8 cellular contexts compared by ENCODE assay signal in genomic region chr10:3785849-3786290, GRCh38. TPM values are rescaled to one million over a fixed set of nuclear protein-coding genes. Genes with fewer than 3 reads are reported as not detected.
A peak's percentile ranks its signal among the peaks of the same experiment; 100 is the strongest.
DNase-seq lines count a peak whose midpoint lies in the region; ATAC-seq and TF ChIP-seq lines count a peak whose summit lies in the region.

No MANE protein-coding gene starts in this region.

- peak overlapping the region; percentile 40 for H2AFZ ChIP-seq in IMR-90 (replicated peaks; ENCODE audit: low read length, poor library complexity)

- no peaks in the 10 kb centered on the region for H3K27me3 Mint-ChIP-seq in activated CD8-positive, alpha-beta T cell treated with anti-CD3 and anti-CD28 coated beads, Interleukin-2, amount 10 ng/mL, durations not matched to agents 7 days and 5 days (ENCODE audit: low read depth)
- peaks cover 2% of the 10 kb centered on the region for H3K27me3 Mint-ChIP-seq in neural crest cell (ENCODE audit: low read depth)

- peak; percentile 92 for TF ChIP-seq POLR2A in IMR-90 (IDR thresholded peaks at IDR 0.05; ENCODE audit: low read depth, low read length)

- H3K9me3 ChIP-seq in IMR-90 (ENCODE audit: control insufficient read depth, insufficient read depth, low read length), result peaks cover 3% of the 10 kb centered on the region

- peak overlapping the region; percentile 79 to 88 for H4K8ac ChIP-seq in IMR-90 (ENCODE audit: low read depth in 2 of 2, low read length in 2 of 2)

- H3K4me1 ChIP-seq in IMR-90 (ENCODE audit: control insufficient read depth, insufficient read depth, low read length), result peaks cover 12% of the 10 kb centered on the region

- peak overlapping the region; percentile 95 for H4K5ac ChIP-seq in IMR-90 (ENCODE audit: low read depth, low read length)

- in situ Hi-C loops in IMR-90 (cut with MboI; ENCODE audit: low sequenced_read_pairs), result loop anchor here (10.0 kb wide), 1 partner anchor 989 kb away; no protein-coding TSS in a partner anchor

- peak overlapping the region; percentile 99 for H3K18ac ChIP-seq in IMR-90 (ENCODE audit: low read depth, low read length)

- H2BK15ac ChIP-seq in IMR-90 (ENCODE audit: low read depth, low read length), result peak overlapping the region; percentile 18; the same call in 1 of the 3 replicates

- H3K4me3 ChIP-seq in IMR-90 (ENCODE audit: insufficient read depth, low read depth, low read length) (peak overlapping the region; percentile 58), fibroblast of mammary gland (ENCODE audit: control insufficient read depth, low read depth, low read length) (peak overlapping the region; percentile 38)

- POLR2A ChIA-PET in IMR-90 (lab: Charles Lee; ENCODE audit: unreplicated experiment), result interaction anchor here (0.6 to 2.3 kb wide), 16 partner anchors 10 to 588 kb away, joined by 3 to 11 read pairs (median 4); no protein-coding TSS in a partner anchor
- POLR2A ChIA-PET in activated CD8-positive, alpha-beta T cell treated with anti-CD3 and anti-CD28 coated beads, Interleukin-2, amount 10 ng/mL, durations not matched to agents 7 days and 5 days (lab: Charles Lee), result interaction anchor here (0.5 to 6.8 kb wide), 56 partner anchors 9 to 1506 kb away, joined by 3 to 658 read pairs (median 6); no protein-coding TSS in a partner anchor

- peak overlapping the region; percentile 96 for H3K9ac ChIP-seq in IMR-90 (ENCODE audit: low read depth, low read length)

- TF ChIP-seq CTCF in IMR-90 (conservative IDR thresholded peaks at IDR 0.05; ENCODE audit: low read depth, low read length), result no peak
- no peak for TF ChIP-seq CTCF in fibroblast of mammary gland (conservative IDR thresholded peaks at IDR 0.05; ENCODE audit: control insufficient read depth, insufficient read depth, low read depth, low read length)
- no peak for TF ChIP-seq CTCF in neural crest cell (conservative IDR thresholded peaks at IDR 0.05)

- H3K9me1 ChIP-seq in IMR-90 (ENCODE audit: insufficient read depth, low read length), result peaks cover 6% of the 10 kb centered on the region

- H3K36me3 Mint-ChIP-seq in activated CD8-positive, alpha-beta T cell treated with anti-CD3 and anti-CD28 coated beads, Interleukin-2, amount 10 ng/mL, durations not matched to agents 7 days and 5 days (ENCODE audit: low read depth), result peaks cover 45% of the 10 kb centered on the region
- H3K36me3 Mint-ChIP-seq in neural crest cell (ENCODE audit: low read depth), result peaks cover 13% of the 10 kb centered on the region

- no peaks in the 10 kb centered on the region for H3K27me3 ChIP-seq in IMR-90 (ENCODE audit: control insufficient read depth, insufficient read depth, low read length)

- H3K4ac ChIP-seq in IMR-90 (ENCODE audit: low read depth, low read length), result peak overlapping the region; percentile 98

- peaks cover 3 to 11% of the 10 kb centered on the region in 2 experiments; a peak in 3 of 4 replicates for H3K79me1 ChIP-seq in IMR-90 (ENCODE audit: low read depth in 1 of 2, low read length in 2 of 2)

- H3K9me3 Mint-ChIP-seq in activated CD8-positive, alpha-beta T cell treated with anti-CD3 and anti-CD28 coated beads, Interleukin-2, amount 10 ng/mL, durations not matched to agents 7 days and 5 days (ENCODE audit: insufficient read depth), result peaks cover 6% of the 10 kb centered on the region
- H3K9me3 Mint-ChIP-seq in neural crest cell, result peaks cover 7% of the 10 kb centered on the region

- peak overlapping the region; percentile 96 for H2AK9ac ChIP-seq in IMR-90 (replicated peaks; ENCODE audit: low read depth, low read length, poor library complexity)

- peak; percentile 28; the same call in 1 of the 2 replicates for TF ChIP-seq RAD21 in IMR-90 (IDR thresholded peaks at IDR 0.05; ENCODE audit: low read length)

- H3K27ac Mint-ChIP-seq in activated CD8-positive, alpha-beta T cell treated with anti-CD3 and anti-CD28 coated beads, Interleukin-2, amount 10 ng/mL, durations not matched to agents 7 days and 5 days, result peak overlapping the region; percentile 98
- peak overlapping the region; percentile 93 for H3K27ac Mint-ChIP-seq in neural crest cell (ENCODE audit: unreplicated experiment)

- peak overlapping the region; percentile 95 for H4K91ac ChIP-seq in IMR-90 (ENCODE audit: insufficient read depth, low read depth, low read length)

- dilution Hi-C loops in IMR-90 (cut with HindIII; ENCODE audit: low sequenced_read_pairs, unreplicated experiment), result no loop called here

- H3K23ac ChIP-seq in IMR-90 (ENCODE audit: low read depth, low read length), result peak overlapping the region; percentile 88

- intact Hi-C loops in IMR-90 (cut with micrococcal nuclease), result loop anchor here (1.0 to 10.0 kb wide), 4 partner anchors 101 to 558 kb away; no protein-coding TSS in a partner anchor

- peak overlapping the region; percentile 92 for H2AK5ac ChIP-seq in IMR-90 (ENCODE audit: low read depth, low read length)

- CTCF ChIA-PET in IMR-90 (lab: Yijun Ruan, JAX), result no interaction called here
- CTCF ChIA-PET in activated CD8-positive, alpha-beta T cell treated with anti-CD3 and anti-CD28 coated beads, Interleukin-2, amount 10 ng/mL, durations not matched to agents 7 days and 5 days (lab: Charles Lee), result interaction anchor here (1.1 to 3.0 kb wide), 7 partner anchors 13 to 294 kb away, joined by 3 to 19 read pairs (median 3); no protein-coding TSS in a partner anchor

- peak overlapping the region; percentile 93 for H2BK120ac ChIP-seq in IMR-90 (ENCODE audit: low read depth, low read length)

- BruUV-seq in IMR-90 (replicated peaks; lab: Mats Ljungman, UMichigan), result TSS peak; percentile 91

- peaks cover 31% of the 10 kb centered on the region for H4K20me1 ChIP-seq in IMR-90 (ENCODE audit: insufficient read depth, low read length)

- peak overlapping the region; percentile 95 for H3K4me3 Mint-ChIP-seq in activated CD8-positive, alpha-beta T cell treated with anti-CD3 and anti-CD28 coated beads, Interleukin-2, amount 10 ng/mL, durations not matched to agents 7 days and 5 days
- peak overlapping the region; percentile 94 for H3K4me3 Mint-ChIP-seq in neural crest cell

- H2BK20ac ChIP-seq in IMR-90 (ENCODE audit: low read depth, low read length), result peak overlapping the region; percentile 6; the same call in 1 of the 2 replicates

- H3K4me1 Mint-ChIP-seq in activated CD8-positive, alpha-beta T cell treated with anti-CD3 and anti-CD28 coated beads, Interleukin-2, amount 10 ng/mL, durations not matched to agents 7 days and 5 days (ENCODE audit: low read depth), result peaks cover 38% of the 10 kb centered on the region
- H3K4me1 Mint-ChIP-seq in neural crest cell, result peaks cover 34% of the 10 kb centered on the region

- H3K14ac ChIP-seq in IMR-90 (replicated peaks; ENCODE audit: low read depth, low read length), result peak overlapping the region; percentile 92

- DNase-seq in NCI-H1092 treated with DMSO at 0.1 percent for 48 hours (lab: John Stamatoyannopoulos, UW), result peak; percentile 51
- DNase-seq in NCI-H1092 (lab: John Stamatoyannopoulos, UW), result no peak
- DNase-seq in IMR-90, result peak; percentile 60
- no peak for DNase-seq in activated CD8-positive, alpha-beta T cell treated with anti-CD3 and anti-CD28 coated beads, Interleukin-2, amount 10 ng/mL, durations not matched to agents 7 days and 5 days
- DNase-seq in fibroblast of mammary gland (ENCODE audit: low read depth), result peak; percentile 59
- peak; percentile 14 for DNase-seq in neural crest cell (ENCODE audit: low read depth, low spot score)
- DNase-seq in mucosa of gallbladder (ENCODE audit: low spot score), result no peak

- peaks cover 18% of the 10 kb centered on the region for H3K36me3 ChIP-seq in IMR-90 (ENCODE audit: control insufficient read depth, insufficient read depth, low read length)

- peak overlapping the region; percentile 97 for H2BK5ac ChIP-seq in IMR-90 (ENCODE audit: low read depth, low read length, poor library complexity, severe bottlenecking)

- ATAC-seq in IMR-90 (ENCODE audit: low read depth), result peak; percentile 1
- no peak for ATAC-seq in activated CD8-positive, alpha-beta T cell treated with anti-CD3 and anti-CD28 coated beads, Interleukin-2, amount 10 ng/mL, durations not matched to agents 7 days and 5 days
- no peak for ATAC-seq in HG02970 (IDR thresholded peaks at IDR 0.05; ENCODE audit: low FRiP score, unreplicated experiment)

- 0% methylated on average over 4 of the region's 19 CpGs; no CpG with 5 or more reads in 1 of the 2 experiments for WGBS in IMR-90 (ENCODE audit: extremely low coverage in 2 of 2, insufficient read length in 1 of 2), 2 experiments

- H3K4me2 ChIP-seq in IMR-90 (ENCODE audit: low read depth, low read length), result peak overlapping the region; percentile 98

- H3K56ac ChIP-seq in IMR-90 (ENCODE audit: extremely low read depth, insufficient read depth, low read length), result peak overlapping the region; percentile 79

- peak overlapping the region; percentile 97 for H3K27ac ChIP-seq in IMR-90 (ENCODE audit: insufficient read depth, low read length)

TF ChIP-seq in IMR-90, 13 proteins besides CTCF, POLR2A, EP300 and RAD21:
- TF ChIP-seq MAFK (IDR thresholded peaks at IDR 0.05; ENCODE audit: low read depth, low read length) (no peak), CHD1 (IDR thresholded peaks at IDR 0.05; ENCODE audit: low read depth, low read length) (peak; percentile 98; the same call in 1 of the 2 replicates)

RNA-seq across cellular contexts. Expression of gene KLF6, which starts 0.9 kb away (rescaled TPM):
- total RNA-seq in IMR-90 (2012; rRNA removed) (69.0 and 98.6 TPM in 2 replicates), neural crest cell (38.6 and 40.2 TPM in 2 replicates), mucosa of gallbladder (165 TPM)
- polyA plus RNA-seq in IMR-90 (2012; rRNA removed), result 123 and 175 TPM in 2 replicates
- 70.4 and 114 TPM in 2 replicates for polyA plus RNA-seq in IMR-90 (2012; cell fraction: cytosol; rRNA removed)
- 720 and 827 TPM in 2 replicates for polyA plus RNA-seq in IMR-90 (2012; cell fraction: nucleus; rRNA removed; ENCODE audit: low replicate concordance)
- total RNA-seq in activated CD8-positive, alpha-beta T cell treated with anti-CD3 and anti-CD28 coated beads, Interleukin-2, amount 10 ng/mL, durations not matched to agents 7 days and 5 days, result 100 to 1,000 TPM; 208 to 215 TPM

Comparison
In these comparisons a context has a peak if more than half of its experiments do, and no peak if none do; other contexts are left out.
1. DNase-seq: peak in NCI-H1092 treated with DMSO at 0.1 percent for 48 hours (single experiment), IMR-90 (single experiment), fibroblast of mammary gland (single experiment) and neural crest cell (single experiment); none in NCI-H1092 (single experiment), activated CD8-positive, alpha-beta T cell treated with anti-CD3 and anti-CD28 coated beads, Interleukin-2, amount 10 ng/mL, durations not matched to agents 7 days and 5 days (single experiment) and mucosa of gallbladder (single experiment).